13 cellular contexts compared by ENCODE assay signal in the genomic region with DNA sequence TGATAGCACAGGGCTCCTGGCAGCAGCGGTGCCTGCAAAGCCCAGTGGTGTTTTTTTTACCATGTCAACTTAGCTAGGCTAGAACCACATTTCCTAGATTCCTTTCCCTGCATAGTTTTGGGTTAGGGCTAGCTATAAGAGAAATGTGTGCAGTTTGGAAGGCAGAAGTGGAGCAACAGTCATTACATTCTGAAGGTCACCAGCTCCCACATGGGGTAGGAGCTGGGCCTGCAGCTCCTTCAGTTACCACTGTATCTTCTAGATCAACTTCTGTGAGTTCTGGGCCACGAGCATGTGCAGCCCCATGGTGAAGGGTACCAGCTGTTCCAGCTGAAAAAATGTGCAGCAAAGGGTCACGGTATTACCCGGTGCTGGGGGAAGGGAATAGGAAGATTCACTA. TPM values are rescaled to one million over a fixed set of nuclear protein-coding genes. Genes with fewer than 3 reads are reported as not detected.
A peak's percentile ranks its signal among the peaks of the same experiment; 100 is the strongest.
DNase-seq lines count a peak whose midpoint lies in the region; ATAC-seq and TF ChIP-seq lines count a peak whose summit lies in the region.
"Had no signal": no experiment of that assay in that cellular context is flagged by ENCODE, and none has a peak within 500 bp of the region (broad histone marks: within the 10 kb centered on the region; RNA-seq: fewer than 3 reads in every experiment).

No MANE protein-coding gene starts in this region.

- peaks cover 28% of the 10 kb centered on the region for H3K36me3 Mint-ChIP-seq in activated T-cell treated with anti-CD3 and anti-CD28 coated beads, Interleukin-2, amount 50 U/mL, for 24 hours (ENCODE audit: low read depth)
- peaks cover 16% of the 10 kb centered on the region for H3K36me3 Mint-ChIP-seq in activated T-cell treated with anti-CD3 and anti-CD28 coated beads, Interleukin-2, amount 50 U/mL, for 4 hours (ENCODE audit: insufficient read depth)

- H3K9me3 Mint-ChIP-seq in activated T-cell treated with anti-CD3 and anti-CD28 coated beads, Interleukin-2, amount 50 U/mL, for 24 hours: no peaks in the 10 kb centered on the region
- no peaks in the 10 kb centered on the region for H3K9me3 Mint-ChIP-seq in activated T-cell treated with anti-CD3 and anti-CD28 coated beads, Interleukin-2, amount 50 U/mL, for 4 hours
- H3K9me3 Mint-ChIP-seq: activated T-helper 17 cell treated with anti-CD3 and anti-CD28 coated beads, Interleukin-2, amount 50 U/mL, for 72 hours had no signal

- H3K4me3 Mint-ChIP-seq in activated T-cell treated with anti-CD3 and anti-CD28 coated beads, Interleukin-2, amount 50 U/mL, for 24 hours: no peak overlapping the region
- H3K4me3 Mint-ChIP-seq in activated T-cell treated with anti-CD3 and anti-CD28 coated beads, Interleukin-2, amount 50 U/mL, for 4 hours: no peak overlapping the region
- H3K4me3 Mint-ChIP-seq: activated T-helper 17 cell treated with anti-CD3 and anti-CD28 coated beads, Interleukin-2, amount 50 U/mL, for 72 hours had no signal

- intact Hi-C loops in posterior vena cava (cut with DNase I): loop anchor here (10.0 kb wide), 1 partner anchor 54 kb away; a partner anchor contains a TSS
- intact Hi-C loops in prostate gland (cut with DNase I): loop anchor here (10.0 kb wide), 1 partner anchor 96 kb away; no protein-coding TSS in a partner anchor

- H3K27me3 ChIP-seq in prostate gland (replicated peaks; ENCODE audit: insufficient read depth): no peaks in the 10 kb centered on the region
- H3K27me3 ChIP-seq: tibial artery had no signal

- TF ChIP-seq POLR2A in prostate gland (IDR thresholded peaks at IDR 0.05): no peak

- H3K4me1 ChIP-seq in prostate gland (replicated peaks): no peaks in the 10 kb centered on the region

- 83% methylated on average over 4 of the region's 4 CpGs for WGBS in prostate gland

- peak overlapping the region; percentile 3 for H3K27ac Mint-ChIP-seq in activated T-cell treated with anti-CD3 and anti-CD28 coated beads, Interleukin-2, amount 50 U/mL, for 24 hours
- H3K27ac Mint-ChIP-seq: activated T-helper 17 cell treated with anti-CD3 and anti-CD28 coated beads, Interleukin-2, amount 50 U/mL, for 72 hours had no signal

- H3K4me3 ChIP-seq in prostate gland: no peak overlapping the region
- H3K4me3 ChIP-seq: tibial artery had no signal

- H3K27ac ChIP-seq in prostate gland: no peak overlapping the region
- H3K27ac ChIP-seq: tibial artery had no signal

- peaks cover 18% of the 10 kb centered on the region for H3K4me1 Mint-ChIP-seq in activated T-cell treated with anti-CD3 and anti-CD28 coated beads, Interleukin-2, amount 50 U/mL, for 24 hours (ENCODE audit: low read depth)
- peaks cover 21% of the 10 kb centered on the region for H3K4me1 Mint-ChIP-seq in activated T-cell treated with anti-CD3 and anti-CD28 coated beads, Interleukin-2, amount 50 U/mL, for 4 hours (ENCODE audit: low read depth)

- H3K9me3 ChIP-seq in prostate gland: no peaks in the 10 kb centered on the region
- H3K9me3 ChIP-seq: tibial artery had no signal

- DNase-seq in activated T-cell treated with anti-CD3 and anti-CD28 coated beads, Interleukin-2, amount 50 U/mL, for 24 hours: no peak
- no peak for DNase-seq in activated T-cell treated with anti-CD3 and anti-CD28 coated beads, Interleukin-2, amount 50 U/mL, for 4 hours
- DNase-seq in RPMI8226 (peak; percentile 28), dedifferentiated amniotic fluid mesenchymal stem cell (ENCODE audit: extremely low spot score) (peak; percentile 15), posterior vena cava (ENCODE audit: low spot score) (peak; percentile 81), HT-29 (ENCODE audit: low spot score) (no peak), prostate gland (ENCODE audit: low spot score) (no peak)
- DNase-seq in effector CD8-positive, alpha-beta T cell (lab: John Stamatoyannopoulos, UW): no peak
- DNase-seq: caudate nucleus, DMS153, NCI-H2081 treated with DMSO at 0.1 percent for 48 hours, tibial artery had no signal

- no peaks in the 10 kb centered on the region for H3K27me3 Mint-ChIP-seq in activated T-cell treated with anti-CD3 and anti-CD28 coated beads, Interleukin-2, amount 50 U/mL, for 24 hours
- no peaks in the 10 kb centered on the region for H3K27me3 Mint-ChIP-seq in activated T-cell treated with anti-CD3 and anti-CD28 coated beads, Interleukin-2, amount 50 U/mL, for 4 hours (ENCODE audit: low read depth)
- H3K27me3 Mint-ChIP-seq: activated T-helper 17 cell treated with anti-CD3 and anti-CD28 coated beads, Interleukin-2, amount 50 U/mL, for 72 hours had no signal

- no peak for ATAC-seq in activated T-cell treated with anti-CD3 and anti-CD28 coated beads, Interleukin-2, amount 50 U/mL, for 4 hours
- ATAC-seq: activated T-helper 17 cell treated with anti-CD3 and anti-CD28 coated beads, Interleukin-2, amount 50 U/mL, for 72 hours had no signal

- TF ChIP-seq CTCF in prostate gland (IDR thresholded peaks at IDR 0.05): no peak

- no peaks in the 10 kb centered on the region for H3K36me3 ChIP-seq in prostate gland

RNA-seq across cellular contexts. Expression of a gene that starts 2.3 kb away (rescaled TPM):
- total RNA-seq in activated T-cell treated with anti-CD3 and anti-CD28 coated beads, Interleukin-2, amount 50 U/mL, for 4 hours: 100 to 1,000 TPM; 658 to 671 (median 664) TPM
- total RNA-seq in posterior vena cava: 100 to 1,000 TPM; 319 to 337 TPM
- total RNA-seq in HT-29 (2014; rRNA removed; shearing (Covaris generic)): 575 and 586 TPM in 2 replicates
- 100 to 1,000 TPM; 376 to 489 TPM for total RNA-seq in prostate gland

RNA-seq across cellular contexts. Expression of a gene that starts 53.4 kb away (rescaled TPM):
- 10 to 100 TPM; 12.0 to 14.5 (median 12.6) TPM for total RNA-seq in activated T-cell treated with anti-CD3 and anti-CD28 coated beads, Interleukin-2, amount 50 U/mL, for 4 hours
- total RNA-seq in posterior vena cava: 10 to 100 TPM; 17.5 to 25.9 TPM
- 2.5 and 3.5 TPM in 2 replicates for total RNA-seq in HT-29 (2014; rRNA removed; shearing (Covaris generic))
- 1 to 10 TPM; 6.0 to 6.5 TPM for total RNA-seq in prostate gland

RNA-seq across cellular contexts. Expression of a gene that starts 53.9 kb away (rescaled TPM):
- 1 to 10 TPM; 4.8 to 9.2 (median 6.6) TPM for total RNA-seq in activated T-cell treated with anti-CD3 and anti-CD28 coated beads, Interleukin-2, amount 50 U/mL, for 4 hours
- 10 to 100 TPM; 11.5 to 13.0 TPM for total RNA-seq in posterior vena cava
- total RNA-seq in HT-29 (2014; rRNA removed; shearing (Covaris generic)): 6.5 and 7.9 TPM in 2 replicates
- 10 to 100 TPM in 1 of 2 donors, 1 to 10 TPM in 1; 9.4 to 11.6 TPM for total RNA-seq in prostate gland

Comparison
In these comparisons a context has a peak if more than half of its experiments do, and no peak if none do; other contexts are left out.
1. DNase-seq: peak in RPMI8226 (single experiment), dedifferentiated amniotic fluid mesenchymal stem cell (single experiment) and posterior vena cava (single experiment); none in activated T-cell treated with anti-CD3 and anti-CD28 coated beads, Interleukin-2, amount 50 U/mL, for 24 hours (single experiment), activated T-cell treated with anti-CD3 and anti-CD28 coated beads, Interleukin-2, amount 50 U/mL, for 4 hours (single experiment), effector CD8-positive, alpha-beta T cell (single experiment), HT-29 (single experiment) and prostate gland (single experiment).